ENCODE assay signal across 23 cellular contexts in genomic region chr5:159800131-159800830, GRCh38.
"Had no signal": no experiment of that assay in that cellular context is flagged by ENCODE, and none has a peak within 500 bp of the region (broad histone marks: within the 10 kb centered on the region; RNA-seq: fewer than 3 reads in every experiment).

No MANE protein-coding gene starts in this region.

- H3K4me3 ChIP-seq: colonic mucosa, gastrocnemius medialis, mucosa of descending colon, sigmoid colon, thoracic aorta, tibial nerve, upper lobe of left lung had no signal

- DNase-seq: colonic mucosa; effector CD8-positive, alpha-beta T cell; endodermal cell; gastrocnemius medialis; mesenchymal stem cell; mucosa of descending colon; naive B cell; right cardiac atrium; sigmoid colon; stimulated activated CD4-positive, alpha-beta T cell treated with anti-CD3 and anti-CD28 coated beads, Interleukin-4, amount 100 ng/mL, for 4 hours; stimulated activated naive CD8-positive, alpha-beta T cell treated with anti-CD3 and anti-CD28 coated beads, Interleukin-15, Interleukin-2, amounts not matched to agents 100 U/mL and 50 U/mL, for 24 hours; upper lobe of left lung had no signal

- ATAC-seq: esophagus mucosa; gastrocnemius medialis; mucosa of descending colon; natural killer cell treated with Interleukin-12 subunit alpha and Interleukin-12 subunit beta and Interleukin-15 and Interleukin-18, amount 100 ng/mL, for 72 hours; right cardiac atrium; stimulated activated memory B cell treated with anti-CD40 and anti-IgM and Interleukin-4, amounts not matched to agents 10 μg/mL and 1 μg/mL and 100 μg/mL, for 72 hours; stimulated activated naive CD8-positive, alpha-beta T cell treated with anti-CD3 and anti-CD28 coated beads, Interleukin-15, Interleukin-2, amounts not matched to agents 100 U/mL and 50 U/mL, for 24 hours had no signal

- H3K27ac Mint-ChIP-seq: dendritic cell treated with granulocyte-macrophage colony-stimulating factor and Interleukin-4, amounts not matched to agents 40 ng/mL and 50 ng/mL, for 4 days; endodermal cell; mesothelial cell of epicardium; naive B cell; natural killer cell treated with Interleukin-12 subunit alpha and Interleukin-12 subunit beta and Interleukin-15 and Interleukin-18, amount 100 ng/mL, for 72 hours; progenitor cell of endocrine pancreas; stimulated activated memory B cell treated with anti-CD40 and anti-IgM and Interleukin-4, amounts not matched to agents 10 μg/mL and 1 μg/mL and 100 μg/mL, for 72 hours had no signal

- H3K79me2 ChIP-seq: parathyroid adenoma had no signal

- H3K4me1 ChIP-seq: colonic mucosa, gastrocnemius medialis, parathyroid adenoma, sigmoid colon had no signal

- H2AFZ ChIP-seq: parathyroid adenoma had no signal

- H3K9me3 Mint-ChIP-seq: dendritic cell treated with granulocyte-macrophage colony-stimulating factor and Interleukin-4, amounts not matched to agents 40 ng/mL and 50 ng/mL, for 4 days; endodermal cell; naive B cell; natural killer cell treated with Interleukin-12 subunit alpha and Interleukin-12 subunit beta and Interleukin-15 and Interleukin-18, amount 100 ng/mL, for 72 hours; neural crest cell; stimulated activated memory B cell treated with anti-CD40 and anti-IgM and Interleukin-4, amounts not matched to agents 10 μg/mL and 1 μg/mL and 100 μg/mL, for 72 hours had no signal

- H3K36me3 ChIP-seq: colonic mucosa, gastrocnemius medialis, sigmoid colon, thoracic aorta, tibial nerve, upper lobe of left lung had no signal

- H3K4me1 Mint-ChIP-seq: endodermal cell, neural crest cell had no signal

- H3K27ac ChIP-seq: colonic mucosa, epithelial cell of prostate, gastrocnemius medialis, parathyroid adenoma, sigmoid colon, thoracic aorta, tibial nerve, upper lobe of left lung had no signal

- H3K27me3 ChIP-seq: colonic mucosa, gastrocnemius medialis, sigmoid colon, tibial nerve, upper lobe of left lung had no signal

- H3K27me3 Mint-ChIP-seq: dendritic cell treated with granulocyte-macrophage colony-stimulating factor and Interleukin-4, amounts not matched to agents 40 ng/mL and 50 ng/mL, for 4 days; progenitor cell of endocrine pancreas; stimulated activated memory B cell treated with anti-CD40 and anti-IgM and Interleukin-4, amounts not matched to agents 10 μg/mL and 1 μg/mL and 100 μg/mL, for 72 hours had no signal

- H3K4me3 Mint-ChIP-seq: dendritic cell treated with granulocyte-macrophage colony-stimulating factor and Interleukin-4, amounts not matched to agents 40 ng/mL and 50 ng/mL, for 4 days; endodermal cell; mesothelial cell of epicardium; naive B cell; natural killer cell treated with Interleukin-12 subunit alpha and Interleukin-12 subunit beta and Interleukin-15 and Interleukin-18, amount 100 ng/mL, for 72 hours; neural crest cell; stimulated activated memory B cell treated with anti-CD40 and anti-IgM and Interleukin-4, amounts not matched to agents 10 μg/mL and 1 μg/mL and 100 μg/mL, for 72 hours had no signal

- H3K36me3 Mint-ChIP-seq: naive B cell; natural killer cell treated with Interleukin-12 subunit alpha and Interleukin-12 subunit beta and Interleukin-15 and Interleukin-18, amount 100 ng/mL, for 72 hours; stimulated activated memory B cell treated with anti-CD40 and anti-IgM and Interleukin-4, amounts not matched to agents 10 μg/mL and 1 μg/mL and 100 μg/mL, for 72 hours had no signal
